15 cellular contexts compared by ENCODE assay signal in genomic region chr10:11325817-11326216, GRCh38.
DNase-seq lines count a peak whose midpoint lies in the region; ATAC-seq and TF ChIP-seq lines count a peak whose summit lies in the region.
"Had no signal": no experiment of that assay in that cellular context is flagged by ENCODE, and none has a peak within 500 bp of the region (broad histone marks: within the 10 kb centered on the region; RNA-seq: fewer than 3 reads in every experiment).

No MANE protein-coding gene starts in this region.

- H3K14ac ChIP-seq in IMR-90 (replicated peaks; ENCODE audit: low read depth, low read length): no peak overlapping the region

- no peak overlapping the region; a peak in 1 of 4 replicates for H4K8ac ChIP-seq in IMR-90 (ENCODE audit: low read depth in 2 of 2, low read length in 2 of 2)

- dilution Hi-C loops in IMR-90 (cut with HindIII; ENCODE audit: low sequenced_read_pairs, unreplicated experiment): no loop called here

- H3K9ac ChIP-seq in IMR-90 (ENCODE audit: low read depth, low read length): no peak overlapping the region

- H3K9me3 ChIP-seq in CD4-positive, CD25-positive, alpha-beta regulatory T cell (ENCODE audit: control insufficient read depth in 2 of 2, low read length in 2 of 2): no peaks in the 10 kb centered on the region
- H3K9me3 ChIP-seq in IMR-90 (ENCODE audit: control insufficient read depth, insufficient read depth, low read length): no peaks in the 10 kb centered on the region
- H3K9me3 ChIP-seq: heart left ventricle, thoracic aorta had no signal

- peaks cover 4% of the 10 kb centered on the region; the same call in 1 of the 2 replicates for H3K9me1 ChIP-seq in IMR-90 (ENCODE audit: insufficient read depth, low read length)

- no peak overlapping the region for H3K4me3 ChIP-seq in CD4-positive, CD25-positive, alpha-beta regulatory T cell (ENCODE audit: low read depth, low read length)
- no peak overlapping the region for H3K4me3 ChIP-seq in IMR-90 (ENCODE audit: insufficient read depth, low read depth, low read length)
- H3K4me3 ChIP-seq: heart left ventricle, thoracic aorta had no signal

- H3K4me1 ChIP-seq in CD4-positive, CD25-positive, alpha-beta regulatory T cell (ENCODE audit: control insufficient read depth, insufficient read depth, low read length, poor library complexity, severe bottlenecking): no peaks in the 10 kb centered on the region
- peaks cover 4% of the 10 kb centered on the region; the same call in 1 of the 2 replicates for H3K4me1 ChIP-seq in IMR-90 (ENCODE audit: control insufficient read depth, insufficient read depth, low read length)

- peak overlapping the region in 1 of 4 donors; percentile 8 for H3K4me3 Mint-ChIP-seq in CD4-positive, CD25-positive, alpha-beta regulatory T cell
- H3K4me3 Mint-ChIP-seq in natural killer cell: no peak overlapping the region
- H3K4me3 Mint-ChIP-seq: activated CD8-positive, alpha-beta memory T cell treated with anti-CD3 and anti-CD28 coated beads, Interleukin-2, amount 10 ng/mL, durations not matched to agents 7 days and 5 days had no signal

- peaks cover 97% of the 10 kb centered on the region for H3K36me3 ChIP-seq in CD4-positive, CD25-positive, alpha-beta regulatory T cell (ENCODE audit: control insufficient read depth, insufficient read depth, low read length)
- H3K36me3 ChIP-seq in IMR-90 (ENCODE audit: control insufficient read depth, insufficient read depth, low read length): no peaks in the 10 kb centered on the region

- H4K20me1 ChIP-seq in IMR-90 (ENCODE audit: insufficient read depth, low read length): no peaks in the 10 kb centered on the region

- H3K36me3 Mint-ChIP-seq in CD4-positive, CD25-positive, alpha-beta regulatory T cell: peaks cover 71% of the 10 kb centered on the region
- H3K36me3 Mint-ChIP-seq in natural killer cell: peaks cover 54% of the 10 kb centered on the region

- H3K79me1 ChIP-seq in IMR-90 (ENCODE audit: low read depth in 1 of 2, low read length in 2 of 2): no peaks in the 10 kb centered on the region

- DNase-seq in CD4-positive, CD25-positive, alpha-beta regulatory T cell: no peak
- DNase-seq in IMR-90 (peak; percentile 60), ecto neural progenitor cell (ENCODE audit: low spot score) (peak; percentile 5), natural killer cell (no peak), NCI-H82 (lab: John Stamatoyannopoulos, UW) (no peak), NCI-H1694 (lab: John Stamatoyannopoulos, UW) (no peak), COLO829 (ENCODE audit: low spot score) (no peak)
- no peak for DNase-seq in stimulated activated CD4-positive, alpha-beta T cell treated with anti-CD3 and anti-CD28 coated beads, Interleukin-4, amount 100 ng/mL, for 4 hours
- DNase-seq: activated CD8-positive, alpha-beta memory T cell treated with anti-CD3 and anti-CD28 coated beads, Interleukin-2, amount 10 ng/mL, durations not matched to agents 7 days and 5 days; amygdala; effector memory CD4-positive, alpha-beta T cell; heart left ventricle; NCI-H1694 treated with DMSO at 0.1 percent for 48 hours; Right ventricle myocardium superior had no signal

- no peak overlapping the region for H2AK9ac ChIP-seq in IMR-90 (replicated peaks; ENCODE audit: low read depth, low read length, poor library complexity)

- H2AFZ ChIP-seq in IMR-90 (replicated peaks; ENCODE audit: low read length, poor library complexity): no peak overlapping the region

- peaks cover 19 to 39% (median 27%) of the 10 kb centered on the region in 4 donors for H3K4me1 Mint-ChIP-seq in CD4-positive, CD25-positive, alpha-beta regulatory T cell
- peaks cover 39 to 50% of the 10 kb centered on the region in 2 donors for H3K4me1 Mint-ChIP-seq in natural killer cell

- peak overlapping the region; percentile 76; the same call in 1 of the 2 replicates for H2BK20ac ChIP-seq in IMR-90 (ENCODE audit: low read depth, low read length)

- no peak overlapping the region for H3K27ac ChIP-seq in CD4-positive, CD25-positive, alpha-beta regulatory T cell (ENCODE audit: insufficient read depth, low read length, poor library complexity, severe bottlenecking)
- peak overlapping the region; percentile 40; the same call in 1 of the 2 replicates for H3K27ac ChIP-seq in IMR-90 (ENCODE audit: insufficient read depth, low read length)
- H3K27ac ChIP-seq: heart left ventricle had no signal

- H3K4me2 ChIP-seq in IMR-90 (ENCODE audit: low read depth, low read length): no peak overlapping the region

- no peaks in the 10 kb centered on the region for H3K9me3 Mint-ChIP-seq in CD4-positive, CD25-positive, alpha-beta regulatory T cell
- H3K9me3 Mint-ChIP-seq in natural killer cell: no peaks in the 10 kb centered on the region

- H3K18ac ChIP-seq in IMR-90 (ENCODE audit: low read depth, low read length): no peak overlapping the region

- H4K91ac ChIP-seq in IMR-90 (ENCODE audit: insufficient read depth, low read depth, low read length): no peak overlapping the region

- no peaks in the 10 kb centered on the region for H3K27me3 Mint-ChIP-seq in CD4-positive, CD25-positive, alpha-beta regulatory T cell
- H3K27me3 Mint-ChIP-seq in natural killer cell (ENCODE audit: low read depth in 2 of 2): no peaks in the 10 kb centered on the region
- H3K27me3 Mint-ChIP-seq: activated CD8-positive, alpha-beta memory T cell treated with anti-CD3 and anti-CD28 coated beads, Interleukin-2, amount 10 ng/mL, durations not matched to agents 7 days and 5 days had no signal

- no peak for TF ChIP-seq CTCF in IMR-90 (conservative IDR thresholded peaks at IDR 0.05; ENCODE audit: low read depth, low read length)
- TF ChIP-seq CTCF in natural killer cell (IDR thresholded peaks at IDR 0.05): no peak

- H3K56ac ChIP-seq in IMR-90 (ENCODE audit: extremely low read depth, insufficient read depth, low read length): no peak overlapping the region

- no CpG with 5 or more reads among the region's 2 CpGs for WGBS in IMR-90 (ENCODE audit: extremely low coverage in 2 of 2, insufficient read length in 1 of 2), 2 experiments

- H3K23ac ChIP-seq in IMR-90 (ENCODE audit: low read depth, low read length): no peak overlapping the region

- ATAC-seq in CD4-positive, CD25-positive, alpha-beta regulatory T cell (ENCODE audit: low read depth in 2 of 2): no peak
- ATAC-seq in IMR-90 (ENCODE audit: low read depth): peak; percentile 89
- no peak for ATAC-seq in natural killer cell
- ATAC-seq: activated CD8-positive, alpha-beta memory T cell treated with anti-CD3 and anti-CD28 coated beads, Interleukin-2, amount 10 ng/mL, durations not matched to agents 7 days and 5 days; heart left ventricle had no signal

- no peak for TF ChIP-seq RAD21 in IMR-90 (IDR thresholded peaks at IDR 0.05; ENCODE audit: low read length)

- POLR2A ChIA-PET in IMR-90 (lab: Charles Lee; ENCODE audit: unreplicated experiment): no interaction called here

- BruUV-seq in IMR-90 (replicated peaks; lab: Mats Ljungman, UMichigan): no TSS peak

- H3K4ac ChIP-seq in IMR-90 (ENCODE audit: low read depth, low read length): peak overlapping the region; percentile 77; the same call in 1 of the 2 replicates

- no peak for TF ChIP-seq POLR2A in IMR-90 (IDR thresholded peaks at IDR 0.05; ENCODE audit: low read depth, low read length)

- H4K5ac ChIP-seq in IMR-90 (ENCODE audit: low read depth, low read length): no peak overlapping the region

- no peak overlapping the region; the same call in 1 of the 2 replicates for H2AK5ac ChIP-seq in IMR-90 (ENCODE audit: low read depth, low read length)

- CTCF ChIA-PET in IMR-90 (lab: Yijun Ruan, JAX): no interaction called here

- peak overlapping the region; percentile 24 to 69 (median 60) for H3K27ac Mint-ChIP-seq in CD4-positive, CD25-positive, alpha-beta regulatory T cell
- H3K27ac Mint-ChIP-seq in natural killer cell: peak overlapping the region; percentile 84 to 92
- H3K27ac Mint-ChIP-seq: activated CD8-positive, alpha-beta memory T cell treated with anti-CD3 and anti-CD28 coated beads, Interleukin-2, amount 10 ng/mL, durations not matched to agents 7 days and 5 days had no signal

- H2BK5ac ChIP-seq in IMR-90 (ENCODE audit: low read depth, low read length, poor library complexity, severe bottlenecking): no peak overlapping the region

- intact Hi-C loops in IMR-90 (cut with micrococcal nuclease) (loop anchor here (5.0 kb wide), 1 partner anchor 1724 kb away; no protein-coding TSS in a partner anchor), natural killer cell (cut with micrococcal nuclease) (no loop called here)

- no peaks in the 10 kb centered on the region for H3K27me3 ChIP-seq in CD4-positive, CD25-positive, alpha-beta regulatory T cell (ENCODE audit: control insufficient read depth, insufficient read depth, low read length)
- no peaks in the 10 kb centered on the region for H3K27me3 ChIP-seq in IMR-90 (ENCODE audit: control insufficient read depth, insufficient read depth, low read length)
- H3K27me3 ChIP-seq: heart left ventricle had no signal

- in situ Hi-C loops in IMR-90 (cut with MboI; ENCODE audit: low sequenced_read_pairs): no loop called here

- H2BK120ac ChIP-seq in IMR-90 (ENCODE audit: low read depth, low read length): no peak overlapping the region; the same call in 1 of the 2 replicates

- no peak overlapping the region for H2BK15ac ChIP-seq in IMR-90 (ENCODE audit: low read depth, low read length)

TF ChIP-seq in IMR-90, 13 proteins besides CTCF, POLR2A, EP300 and RAD21 (continues in another document):
- TF ChIP-seq CHD1 (IDR thresholded peaks at IDR 0.05; ENCODE audit: low read depth, low read length) (no peak), RCOR1 (IDR thresholded peaks at IDR 0.05; ENCODE audit: insufficient replicate concordance, low read length) (no peak), SMC3 (IDR thresholded peaks at IDR 0.05; ENCODE audit: low read depth, low read length) (no peak), CEBPB (IDR thresholded peaks at IDR 0.05; ENCODE audit: low read depth, low read length) (no peak), NFE2L2 (IDR thresholded peaks at IDR 0.05; ENCODE audit: low read depth, low read length) (no peak), ELK1 (IDR thresholded peaks at IDR 0.05; ENCODE audit: borderline replicate concordance, low read depth, low read length) (no peak), RFX5 (IDR thresholded peaks at IDR 0.05; ENCODE audit: low read depth, low read length) (no peak)

Comparison
In these comparisons a context has a peak if more than half of its experiments do, and no peak if none do; other contexts are left out.
1. DNase-seq: peak in IMR-90 (single experiment) and ecto neural progenitor cell (single experiment); none in CD4-positive, CD25-positive, alpha-beta regulatory T cell (0 of 3), natural killer cell (single experiment), NCI-H82 (single experiment), stimulated activated CD4-positive, alpha-beta T cell treated with anti-CD3 and anti-CD28 coated beads, Interleukin-4, amount 100 ng/mL, for 4 hours (0 of 2), NCI-H1694 (single experiment) and COLO829 (single experiment).